ENCODE assay signal across 8 cellular contexts in the genomic region with DNA sequence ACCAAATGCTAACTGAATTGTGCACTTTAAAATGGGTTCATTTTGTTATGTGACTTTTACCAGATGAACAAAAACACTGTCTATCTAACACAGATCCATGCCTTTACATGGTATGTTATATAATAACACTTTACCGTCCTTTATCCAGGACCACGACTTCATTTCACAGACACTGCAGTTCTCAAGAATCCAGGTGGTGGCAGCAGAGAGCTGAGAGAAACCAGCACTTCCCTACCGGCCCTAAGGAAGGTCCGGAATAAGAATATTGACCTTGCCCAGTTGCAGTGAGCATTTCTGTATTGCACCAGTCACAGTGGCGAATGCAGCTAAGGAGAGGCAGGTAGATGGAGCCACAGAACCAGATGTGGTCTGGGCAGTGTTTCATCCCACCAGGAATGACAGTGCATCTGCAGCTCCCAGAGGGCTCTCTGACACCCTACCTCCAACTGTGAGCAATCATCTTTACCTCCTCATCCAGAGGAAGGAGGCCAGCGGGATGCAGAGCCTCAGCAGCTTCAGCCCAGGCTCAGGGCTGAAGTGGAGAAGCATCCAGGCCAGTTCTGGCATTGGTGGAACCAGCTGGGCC. TPM values are rescaled to one million over a fixed set of nuclear protein-coding genes. Genes with fewer than 3 reads are reported as not detected.
DNase-seq lines count a peak whose midpoint lies in the region; ATAC-seq, FAIRE-seq and TF ChIP-seq lines count a peak whose summit lies in the region.

No MANE protein-coding gene starts in this region.

- ATAC-seq in PC-3: peak; percentile 70
- no peak for ATAC-seq in GM18861 (IDR thresholded peaks at IDR 0.05; ENCODE audit: unreplicated experiment)
- ATAC-seq in GM21515 (IDR thresholded peaks at IDR 0.05; ENCODE audit: unreplicated experiment): no peak

- no peaks in the 10 kb centered on the region for H3K36me3 Mint-ChIP-seq in astrocyte (ENCODE audit: low read depth, unreplicated experiment)
- H3K36me3 Mint-ChIP-seq in immature natural killer cell: no peaks in the 10 kb centered on the region

- no TSS peak for BruUV-seq in PC-3 (replicated peaks; lab: Mats Ljungman, UMichigan)

- H3K4me2 ChIP-seq in PC-3 (ENCODE audit: low read length) (no peak overlapping the region), astrocyte (ENCODE audit: low read length) (no peak overlapping the region)

- no peaks in the 10 kb centered on the region for H3K79me2 ChIP-seq in PC-3 (ENCODE audit: low read length)
- H3K79me2 ChIP-seq in astrocyte (ENCODE audit: insufficient read depth, low read length): no peaks in the 10 kb centered on the region

- intact Hi-C loops in PC-3 (cut with micrococcal nuclease): loop anchor here (1.0 to 2.0 kb wide), 3 partner anchors 96 to 257 kb away; no protein-coding TSS in a partner anchor

- H3K9me3 ChIP-seq in PC-3 (ENCODE audit: low read length): no peaks in the 10 kb centered on the region
- H3K9me3 ChIP-seq in astrocyte (ENCODE audit: insufficient read depth, low read depth, low read length): no peaks in the 10 kb centered on the region

- H3K27ac ChIP-seq in PC-3 (ENCODE audit: low read length): no peak overlapping the region
- no peak overlapping the region for H3K27ac ChIP-seq in astrocyte (ENCODE audit: low read depth, low read length)

- FAIRE-seq in astrocyte (lab: Jason Lieb, UNC): peak; percentile 72

- H3K27ac Mint-ChIP-seq in astrocyte (ENCODE audit: unreplicated experiment) (no peak overlapping the region), immature natural killer cell (no peak overlapping the region)

- H3K4me3 Mint-ChIP-seq in astrocyte (ENCODE audit: unreplicated experiment): no peak overlapping the region
- no peak overlapping the region for H3K4me3 Mint-ChIP-seq in immature natural killer cell

- no peak overlapping the region for H3K9ac ChIP-seq in PC-3 (ENCODE audit: low read length)
- no peak overlapping the region for H3K9ac ChIP-seq in astrocyte (ENCODE audit: low read length)

- H3K9me3 Mint-ChIP-seq in astrocyte (ENCODE audit: unreplicated experiment) (peaks cover 2% of the 10 kb centered on the region), immature natural killer cell (no peaks in the 10 kb centered on the region)

- TF ChIP-seq CTCF in PC-3 (conservative IDR thresholded peaks at IDR 0.05; ENCODE audit: low read depth, low read length) (peak; percentile 95), astrocyte (IDR thresholded peaks at IDR 0.05; ENCODE audit: insufficient read depth, low read depth, low read length) (peak; percentile 83)

- H3K4me1 Mint-ChIP-seq in astrocyte (ENCODE audit: low read depth, unreplicated experiment): peaks cover 2% of the 10 kb centered on the region
- peaks cover 10% of the 10 kb centered on the region in 2 donors for H3K4me1 Mint-ChIP-seq in immature natural killer cell

- H2AFZ ChIP-seq in PC-3 (ENCODE audit: low read length) (no peak overlapping the region), astrocyte (ENCODE audit: low read depth, low read length) (no peak overlapping the region)

- no peak overlapping the region for H3K4me3 ChIP-seq in PC-3 (ENCODE audit: low read length)
- no peak overlapping the region for H3K4me3 ChIP-seq in astrocyte (ENCODE audit: insufficient read depth, low read depth, low read length)

- POLR2A ChIA-PET in PC-3 (lab: Charles Lee; ENCODE audit: unreplicated experiment): no interaction called here

- H3K27me3 Mint-ChIP-seq in astrocyte (ENCODE audit: low read depth, unreplicated experiment) (peaks cover 13% of the 10 kb centered on the region), immature natural killer cell (ENCODE audit: low read depth in 3 of 3) (peaks cover 0 to 7% (median 0%) of the 10 kb centered on the region in 3 donors)

- H3F3A ChIP-seq in PC-3 (ENCODE audit: low read length, unreplicated experiment): no peaks in the 10 kb centered on the region

- DNase-seq in DMS153 treated with DMSO at 0.1 percent for 48 hours (lab: John Stamatoyannopoulos, UW; ENCODE audit: unreplicated experiment) (peak; percentile 2), HT-29 (ENCODE audit: low spot score) (peak; percentile 88), PC-3 (peak; percentile 81), astrocyte (ENCODE audit: low read depth) (no peak), immature natural killer cell (peak; percentile 18 to 42 (median 33))
- peak in 2 of 3 experiments; percentile 22 to 41 for DNase-seq in stimulated activated CD4-positive, alpha-beta T cell treated with anti-CD3 and anti-CD28 coated beads, TNF-alpha, amount 100 ng/mL, for 24 hours (ENCODE audit: low read depth in 3 of 3)

- H3K27me3 ChIP-seq in PC-3 (ENCODE audit: low read length) (no peaks in the 10 kb centered on the region), astrocyte (ENCODE audit: insufficient read depth, low read length) (no peaks in the 10 kb centered on the region)

- H3K4me1 ChIP-seq in PC-3 (ENCODE audit: insufficient read depth, low read length) (no peaks in the 10 kb centered on the region; the same call in 1 of the 2 replicates), astrocyte (ENCODE audit: insufficient read depth, low read length) (peaks cover 8% of the 10 kb centered on the region)

- H3K9me2 ChIP-seq in PC-3 (replicated peaks; ENCODE audit: low read length): no peaks in the 10 kb centered on the region

- no peaks in the 10 kb centered on the region for H4K20me1 ChIP-seq in PC-3 (ENCODE audit: low read length)
- no peaks in the 10 kb centered on the region for H4K20me1 ChIP-seq in astrocyte (ENCODE audit: insufficient read depth, low read length)

- CTCF ChIA-PET in PC-3 (lab: Charles Lee): interaction anchor here (0.6 to 1.8 kb wide), 7 partner anchors 10 to 257 kb away, joined by 3 to 14 read pairs (median 3); no protein-coding TSS in a partner anchor

- no peaks in the 10 kb centered on the region for H3K36me3 ChIP-seq in PC-3 (ENCODE audit: low read depth, low read length)
- H3K36me3 ChIP-seq in astrocyte (ENCODE audit: insufficient read depth, low read length): no peaks in the 10 kb centered on the region

RNA-seq across cellular contexts. Expression of gene ZNF787, which starts 44.6 kb away (rescaled TPM):
- total RNA-seq in HT-29 (2014; rRNA removed; shearing (Covaris generic)): 186 and 208 TPM in 2 replicates
- 111 and 185 TPM in 2 replicates for total RNA-seq in PC-3 (2014; rRNA removed)
- total RNA-seq in astrocyte: 35.0 and 36.3 TPM in 2 replicates
- 1 to 10 TPM in 2 of 3 donors, under 1 TPM in 1; 0.69 to 2.2 (median 1.5) TPM for polyA plus RNA-seq in immature natural killer cell
